In the genomic region with DNA sequence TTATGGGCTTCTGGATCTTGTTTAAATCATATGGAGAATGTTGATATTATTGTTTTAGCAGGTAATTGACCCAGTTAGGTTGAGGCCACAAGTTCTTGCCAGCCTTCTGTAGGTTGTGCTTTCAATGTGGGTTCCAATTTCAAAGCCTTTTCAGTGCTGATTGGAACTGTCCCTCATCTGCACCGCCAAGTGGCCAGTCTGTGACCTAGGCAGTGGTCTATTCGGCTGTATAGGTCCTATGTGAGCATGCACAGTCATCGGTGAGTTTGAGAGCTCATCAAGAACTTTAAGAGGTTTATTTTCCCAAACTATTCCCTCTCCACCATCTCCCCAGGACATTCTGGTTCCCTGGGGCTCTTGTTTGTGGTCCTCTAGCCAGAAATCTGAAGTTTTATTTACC, we compare ENCODE assay signal across 21 cellular contexts. TPM values are rescaled to one million over a fixed set of nuclear protein-coding genes. Genes with fewer than 3 reads are reported as not detected.
DNase-seq lines count a peak whose midpoint lies in the region; ATAC-seq, FAIRE-seq and TF ChIP-seq lines count a peak whose summit lies in the region.
"Had no signal": no experiment of that assay in that cellular context is flagged by ENCODE, and none has a peak within 500 bp of the region (broad histone marks: within the 10 kb centered on the region; RNA-seq: fewer than 3 reads in every experiment).

No MANE protein-coding gene starts in this region.

- H3K9ac ChIP-seq in HepG2 (ENCODE audit: insufficient read depth, low read depth, low read length) (no peak overlapping the region), Loucy (ENCODE audit: low read depth, low read length, poor library complexity, severe bottlenecking) (no peak overlapping the region), astrocyte (ENCODE audit: low read length) (no peak overlapping the region), neural progenitor cell (no peak overlapping the region)
- H3K9ac ChIP-seq: GM23248 had no signal

- H3K4me3 ChIP-seq in HepG2 (replicated peaks in 1 of 3; ENCODE audit: insufficient read depth in 1 of 3, low read depth in 2 of 3, low read length in 3 of 3) (no peak overlapping the region), right lobe of liver (no peak overlapping the region), Loucy (ENCODE audit: low read length, poor library complexity, severe bottlenecking) (no peak overlapping the region), astrocyte (ENCODE audit: insufficient read depth, low read depth, low read length) (no peak overlapping the region), neural progenitor cell (no peak overlapping the region), dorsolateral prefrontal cortex (no peak overlapping the region)
- H3K4me3 ChIP-seq: GM23248, PC-9 had no signal

- in situ Hi-C loops in HepG2 (cut with HindIII; ENCODE audit: extremely low pct_ligation_motif_present, low pct_unique_long_range_greater_than_20kb), result no loop called here

- H3K27me3 Mint-ChIP-seq in astrocyte (ENCODE audit: low read depth, unreplicated experiment) (no peaks in the 10 kb centered on the region), neural progenitor cell (ENCODE audit: insufficient read depth, low read depth) (no peaks in the 10 kb centered on the region)
- H3K27me3 Mint-ChIP-seq: CD4-positive, alpha-beta memory T cell had no signal

- H2AFZ ChIP-seq in HepG2 (ENCODE audit: low read length) (no peak overlapping the region), Loucy (ENCODE audit: low read length) (no peak overlapping the region), astrocyte (ENCODE audit: low read depth, low read length) (no peak overlapping the region), neural progenitor cell (replicated peaks) (no peak overlapping the region)
- H2AFZ ChIP-seq: GM23248, PC-9 had no signal

- TF ChIP-seq CTCF in HepG2 (CRISPR knock-in tag; IDR thresholded peaks at IDR 0.05), result 0 out of 2 replicates have a peak, but pooled peaks have one; percentile 17
- TF ChIP-seq CTCF in right lobe of liver (IDR thresholded peaks at IDR 0.05), result no peak
- TF ChIP-seq CTCF in Loucy (conservative IDR thresholded peaks at IDR 0.05; ENCODE audit: low read length), result 0 out of 2 replicates have a peak, but pooled peaks have one; percentile 16
- no peak for TF ChIP-seq CTCF in astrocyte (IDR thresholded peaks at IDR 0.05; ENCODE audit: insufficient read depth, low read depth, low read length)
- TF ChIP-seq CTCF in neural progenitor cell (IDR thresholded peaks at IDR 0.05), result peak; percentile 18
- no peak for TF ChIP-seq CTCF in dorsolateral prefrontal cortex (IDR thresholded peaks at IDR 0.05 in 54 of 56, conservative IDR thresholded peaks at IDR 0.05 in 2 of 56; ENCODE audit: low read depth in 1 of 56, partially characterized antibody in 56 of 56)

- H3K4me2 ChIP-seq in HepG2 (ENCODE audit: low read depth, low read length) (no peak overlapping the region), Loucy (ENCODE audit: low read depth, low read length, poor library complexity, severe bottlenecking) (no peak overlapping the region), astrocyte (ENCODE audit: low read length) (no peak overlapping the region), neural progenitor cell (no peak overlapping the region)
- H3K4me2 ChIP-seq: PC-9 had no signal

- H3K79me2 ChIP-seq in HepG2 (ENCODE audit: insufficient read depth, low read length) (no peaks in the 10 kb centered on the region), Loucy (ENCODE audit: insufficient read depth, low read length) (no peaks in the 10 kb centered on the region), astrocyte (ENCODE audit: insufficient read depth, low read length) (no peaks in the 10 kb centered on the region), neural progenitor cell (ENCODE audit: low read depth) (no peaks in the 10 kb centered on the region)

- H3K9me3 ChIP-seq in HepG2 (ENCODE audit: low read length) (no peaks in the 10 kb centered on the region), right lobe of liver (no peaks in the 10 kb centered on the region), Loucy (ENCODE audit: insufficient read depth, low read depth, low read length) (no peaks in the 10 kb centered on the region), astrocyte (ENCODE audit: insufficient read depth, low read depth, low read length) (no peaks in the 10 kb centered on the region), neural progenitor cell (ENCODE audit: low read depth) (no peaks in the 10 kb centered on the region)

- TF ChIP-seq POLR2A in HepG2 (IDR thresholded peaks at IDR 0.05; ENCODE audit: insufficient read depth in 1 of 2, low read depth in 2 of 2, low read length in 2 of 2) (no peak), right lobe of liver (IDR thresholded peaks at IDR 0.05) (no peak)

- peak; percentile 48 for FAIRE-seq in HepG2 (lab: Jason Lieb, UNC)
- FAIRE-seq in astrocyte (lab: Jason Lieb, UNC), result peak; percentile 49
- FAIRE-seq: A204.1, GM18507 had no signal

- H3K4me1 ChIP-seq in HepG2 (ENCODE audit: insufficient read depth, low read length) (no peaks in the 10 kb centered on the region), right lobe of liver (no peaks in the 10 kb centered on the region), Loucy (ENCODE audit: insufficient read depth, low read length, poor library complexity, severe bottlenecking) (no peaks in the 10 kb centered on the region), astrocyte (ENCODE audit: insufficient read depth, low read length) (no peaks in the 10 kb centered on the region), neural progenitor cell (no peaks in the 10 kb centered on the region)

- no peaks in the 10 kb centered on the region for H3F3A ChIP-seq in Loucy (ENCODE audit: low read depth)
- H3F3A ChIP-seq in neural progenitor cell (ENCODE audit: low read depth), result no peaks in the 10 kb centered on the region

- H3K4me1 Mint-ChIP-seq in astrocyte (ENCODE audit: low read depth, unreplicated experiment) (no peaks in the 10 kb centered on the region), neural progenitor cell (no peaks in the 10 kb centered on the region)
- H3K4me1 Mint-ChIP-seq: CD4-positive, alpha-beta memory T cell had no signal

- H3K36me3 Mint-ChIP-seq in astrocyte (ENCODE audit: low read depth, unreplicated experiment) (no peaks in the 10 kb centered on the region), neural progenitor cell (no peaks in the 10 kb centered on the region)
- H3K36me3 Mint-ChIP-seq: CD4-positive, alpha-beta memory T cell had no signal

- no peaks in the 10 kb centered on the region for H3K27me3 ChIP-seq in HepG2 (ENCODE audit: control insufficient read depth in 1 of 2, insufficient read depth in 2 of 2, low read length in 2 of 2)
- H3K27me3 ChIP-seq in right lobe of liver, result no peaks in the 10 kb centered on the region
- no peaks in the 10 kb centered on the region for H3K27me3 ChIP-seq in Loucy (ENCODE audit: insufficient read depth, low read length, poor library complexity, severe bottlenecking)
- no peaks in the 10 kb centered on the region for H3K27me3 ChIP-seq in astrocyte (ENCODE audit: insufficient read depth, low read length)
- no peaks in the 10 kb centered on the region for H3K27me3 ChIP-seq in neural progenitor cell
- H3K27me3 ChIP-seq in dorsolateral prefrontal cortex, result peaks cover 0 to 64% (median 9%) of the 10 kb centered on the region in 45 donors

- ATAC-seq in HepG2 (peak; percentile 61; the same call in 2 of the 3 replicates), right lobe of liver (no peak), HG03280 (IDR thresholded peaks at IDR 0.05; ENCODE audit: unreplicated experiment) (no peak)
- ATAC-seq: SK-N-SH treated with all-trans-retinoic acid at 6 μM for 48 hours had no signal

- no peaks in the 10 kb centered on the region for H3K9me3 Mint-ChIP-seq in astrocyte (ENCODE audit: unreplicated experiment)
- H3K9me3 Mint-ChIP-seq in neural progenitor cell, result no peaks in the 10 kb centered on the region

- no TSS peak for BruUV-seq in HepG2 (replicated peaks; lab: Mats Ljungman, UMichigan)

- H4K20me1 ChIP-seq in HepG2 (ENCODE audit: insufficient read depth, low read length), result no peaks in the 10 kb centered on the region
- H4K20me1 ChIP-seq in Loucy (ENCODE audit: insufficient read depth, low read length, poor library complexity, severe bottlenecking), result no peaks in the 10 kb centered on the region
- no peaks in the 10 kb centered on the region for H4K20me1 ChIP-seq in astrocyte (ENCODE audit: insufficient read depth, low read length)
- no peaks in the 10 kb centered on the region for H4K20me1 ChIP-seq in neural progenitor cell (ENCODE audit: low read depth)

- intact Hi-C loops in HepG2 (cut with micrococcal nuclease; ENCODE audit: unreplicated experiment), result no loop called here
- intact Hi-C loops in right lobe of liver (cut with DNase I), result no loop called here
- intact Hi-C loops in dorsolateral prefrontal cortex (cut with DNase I), result no loop called here

- CTCF ChIA-PET in HepG2 (lab: Yijun Ruan, JAX; ENCODE audit: low intra/inter-chr PET ratio, low total read pairs), result no interaction called here

- H3K36me3 ChIP-seq in HepG2 (replicated peaks in 1 of 2; ENCODE audit: control insufficient read depth in 1 of 2, insufficient read depth in 2 of 2, low read length in 2 of 2) (no peaks in the 10 kb centered on the region), right lobe of liver (no peaks in the 10 kb centered on the region), Loucy (ENCODE audit: insufficient read depth, low read length) (no peaks in the 10 kb centered on the region), astrocyte (ENCODE audit: insufficient read depth, low read length) (no peaks in the 10 kb centered on the region), neural progenitor cell (no peaks in the 10 kb centered on the region)

- DNase-seq in HepG2 (ENCODE audit: low spot score) (no peak), right lobe of liver (no peak), astrocyte (ENCODE audit: low read depth) (no peak), neural progenitor cell (ENCODE audit: low spot score) (peak; percentile 7), NCI-H526 treated with DMSO at 0.1 percent for 48 hours (lab: John Stamatoyannopoulos, UW) (no peak), dorsolateral prefrontal cortex (no peak)
- DNase-seq: CD4-positive, alpha-beta memory T cell; EL; GM23248; Karpas-422; NCI-H1417 treated with DMSO at 0.1 percent for 48 hours; NCI-H2081; NCI-H524; NK-92 treated with Interleukin-12 subunit alpha and Interleukin-12 subunit beta, amount 100 ng/mL, for 24 hours; PC-9 had no signal

- TF ChIP-seq RAD21 in HepG2 (CRISPR knock-in tag; IDR thresholded peaks at IDR 0.05), result no peak

- TF ChIP-seq EP300 in HepG2 (IDR thresholded peaks at IDR 0.05; ENCODE audit: low read depth in 2 of 2, low read length in 2 of 2) (no peak), HepG2 (CRISPR knock-in tag; IDR thresholded peaks at IDR 0.05; ENCODE audit: borderline replicate concordance) (no peak)

- POLR2A ChIA-PET in HepG2 (lab: Yijun Ruan, JAX), result no interaction called here

- no peak overlapping the region for H3K4me3 Mint-ChIP-seq in astrocyte (ENCODE audit: unreplicated experiment)
- H3K4me3 Mint-ChIP-seq in neural progenitor cell, result no peak overlapping the region
- H3K4me3 Mint-ChIP-seq: CD4-positive, alpha-beta memory T cell had no signal

- H3K27ac ChIP-seq in HepG2 (ENCODE audit: extremely low read length, insufficient read depth, low read length) (no peak overlapping the region), right lobe of liver (no peak overlapping the region), astrocyte (ENCODE audit: low read depth, low read length) (no peak overlapping the region), neural progenitor cell (no peak overlapping the region), dorsolateral prefrontal cortex (no peak overlapping the region)
- H3K27ac ChIP-seq: GM23248, PC-9 had no signal

- H3K9me2 ChIP-seq in Loucy (replicated peaks; ENCODE audit: low read depth, low read length), result no peaks in the 10 kb centered on the region

- H3K27ac Mint-ChIP-seq in astrocyte (ENCODE audit: unreplicated experiment) (no peak overlapping the region), neural progenitor cell (no peak overlapping the region)
- H3K27ac Mint-ChIP-seq: CD4-positive, alpha-beta memory T cell had no signal

- WGBS in HepG2 (ENCODE audit: low lambda C conversion rate), result no CpG with 5 or more reads among the region's 3 CpGs
- WGBS in right lobe of liver (ENCODE audit: insufficient coverage, low coverage, low lambda C conversion rate, missing lambda C conversion rate), result 74% methylated on average over 3 of the region's 3 CpGs

RNA-seq across cellular contexts. Expression of a gene that starts 35.7 kb away (rescaled TPM):
- total RNA-seq in HepG2 (2016; rRNA removed; fragmentation: Illumina TruSeq; extraction: Trizol) (not detected in 2 replicates), right lobe of liver (not detected), astrocyte (not detected in 2 replicates), neural progenitor cell (ENCODE audit: low replicate concordance) (not detected in 2 replicates), dorsolateral prefrontal cortex (not detected)
- total RNA-seq in HepG2 (2016; cell fraction: cytosol; rRNA removed; fragmentation: Illumina TruSeq; extraction: Trizol; ENCODE audit: low read depth), result not detected in 2 replicates
- not detected in 2 replicates for total RNA-seq in HepG2 (2016; cell fraction: insoluble cytoplasmic fraction; rRNA removed; fragmentation: Illumina TruSeq; extraction: Trizol)
- not detected in 2 replicates for total RNA-seq in HepG2 (2016; cell fraction: membrane; rRNA removed; fragmentation: Illumina TruSeq; extraction: Trizol)
- not detected in 2 replicates for total RNA-seq in HepG2 (2016; cell fraction: nucleus; rRNA removed; fragmentation: Illumina TruSeq; extraction: Trizol)
- polyA plus RNA-seq in HepG2 (2011; rRNA removed), result not detected in 2 replicates
- polyA plus RNA-seq in HepG2 (2011; cell fraction: cytosol; rRNA removed), result not detected in 2 replicates
- polyA plus RNA-seq in HepG2 (2011; cell fraction: nucleus; rRNA removed), result not detected in 2 replicates
- polyA plus RNA-seq in HepG2 (2012), result not detected in 2 replicates
- polyA plus RNA-seq in HepG2 (2016; cell fraction: cytosol; fragmentation: Illumina TruSeq; extraction: Trizol; ENCODE audit: low read depth), result not detected in 2 replicates
- not detected in 2 replicates for polyA plus RNA-seq in HepG2 (2016; cell fraction: insoluble cytoplasmic fraction; fragmentation: Illumina TruSeq; extraction: Trizol; ENCODE audit: low read depth)
- polyA plus RNA-seq in HepG2 (2016; cell fraction: membrane; fragmentation: Illumina TruSeq; extraction: Trizol; ENCODE audit: low read depth), result not detected in 2 replicates
- not detected in 2 replicates for polyA plus RNA-seq in HepG2 (2016; cell fraction: nucleus; fragmentation: Illumina TruSeq; extraction: Trizol; ENCODE audit: insufficient read depth, low read depth)
- polyA minus RNA-seq in HepG2 (2011; rRNA and poly(A)+ RNA removed; ENCODE audit: low replicate concordance), result not detected in 2 replicates
- polyA minus RNA-seq in HepG2 (2011; cell fraction: cytosol; rRNA and poly(A)+ RNA removed), result not detected in 2 replicates
- not detected in 2 replicates for polyA minus RNA-seq in HepG2 (2011; cell fraction: nucleus; rRNA and poly(A)+ RNA removed)
- total RNA-seq: CD4-positive, alpha-beta memory T cell; GM23248; PC-9; T-helper 1 cell treated with Interleukin-12 subunit alpha and Interleukin-12 subunit beta and Interleukin-4 antibody, amounts not matched to agents 30 ng/mL and 1 ng/mL, for 36 hours had no signal
- polyA plus RNA-seq: CD4-positive, alpha-beta memory T cell; GM23248 had no signal

Comparison
In these comparisons a context has a peak if more than half of its experiments do, and no peak if none do; other contexts are left out.
1. CTCF ChIP-seq: peak in HepG2 (single experiment), Loucy (single experiment) and neural progenitor cell (single experiment); none in right lobe of liver (0 of 4), astrocyte (single experiment) and dorsolateral prefrontal cortex (0 of 56).